In the genomic region with DNA sequence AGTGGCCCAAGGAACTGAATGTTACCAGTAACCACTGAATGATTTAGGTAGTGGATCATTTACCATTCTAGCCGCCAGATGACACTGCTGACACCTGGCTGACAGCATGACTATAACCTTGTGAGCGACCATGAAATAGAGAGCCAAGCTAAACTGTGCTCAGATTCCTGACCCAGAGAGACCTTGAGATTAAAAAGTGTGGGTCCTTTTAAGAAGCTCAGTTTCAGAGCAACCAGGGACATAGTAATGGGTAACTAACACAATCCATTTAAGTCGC, we compare ENCODE assay signal across 11 cellular contexts.
A peak's percentile ranks its signal among the peaks of the same experiment; 100 is the strongest.
DNase-seq lines count a peak whose midpoint lies in the region; ATAC-seq and TF ChIP-seq lines count a peak whose summit lies in the region.
"Had no signal": no experiment of that assay in that cellular context is flagged by ENCODE, and none has a peak within 500 bp of the region (broad histone marks: within the 10 kb centered on the region; RNA-seq: fewer than 3 reads in every experiment).

No MANE protein-coding gene starts in this region.

- intact Hi-C loops in left ventricle myocardium superior (cut with micrococcal nuclease) = loop anchor here (5.0 kb wide), 1 partner anchor 568 kb away; the partner anchor contains the start of gene EFNA5

- no peak for DNase-seq in AG09309 (ENCODE audit: low read depth)
- DNase-seq in NCI-H1092 (lab: John Stamatoyannopoulos, UW) = peak; percentile 0
- peak; percentile 30 for DNase-seq in left ventricle myocardium superior
- DNase-seq in NK-92 treated with Interleukin-12 subunit alpha and Interleukin-12 subunit beta, amount 100 ng/mL, for 24 hours (lab: John Stamatoyannopoulos, UW) = no peak
- DNase-seq in stimulated activated CD4-positive, alpha-beta T cell treated with anti-CD3 and anti-CD28 coated beads, Interleukin-4, amount 100 ng/mL, for 24 hours = no peak
- DNase-seq in NCI-H146 treated with DMSO at 0.1 percent for 48 hours (lab: John Stamatoyannopoulos, UW; ENCODE audit: unreplicated experiment) = no peak
- DNase-seq: cortex of kidney had no signal

- ATAC-seq in GM19468 (IDR thresholded peaks at IDR 0.05; ENCODE audit: extremely low read depth, unreplicated experiment) = peak; percentile 79
- ATAC-seq in left ventricle myocardium superior = peak; percentile 97
- ATAC-seq in GM21390 (IDR thresholded peaks at IDR 0.05; ENCODE audit: unreplicated experiment) = no peak

- peak; percentile 15 for TF ChIP-seq CTCF in AG09309 (IDR thresholded peaks at IDR 0.05; ENCODE audit: control insufficient read depth, insufficient read depth, low read depth, low read length, missing control alignments)

- no peak overlapping the region for H3K4me3 ChIP-seq in AG09309 (ENCODE audit: control insufficient read depth, low read depth, low read length)
- H3K4me3 ChIP-seq: BLaER1 treated with 17β-estradiol and CSF1 and Interleukin-3, amounts not matched to agents 10 nM and 100 nM; suprapubic skin had no signal

Comparison
In these comparisons a context has a peak if more than half of its experiments do, and no peak if none do; other contexts are left out.
1. DNase-seq: peak in NCI-H1092 (single experiment) and left ventricle myocardium superior (single experiment); none in AG09309 (single experiment), NK-92 treated with Interleukin-12 subunit alpha and Interleukin-12 subunit beta, amount 100 ng/mL, for 24 hours (single experiment), stimulated activated CD4-positive, alpha-beta T cell treated with anti-CD3 and anti-CD28 coated beads, Interleukin-4, amount 100 ng/mL, for 24 hours (single experiment) and NCI-H146 treated with DMSO at 0.1 percent for 48 hours (single experiment).